Comparison of ENCODE assay signal across 16 cellular contexts in genomic region chr12:39846971-39847661, GRCh38.
A peak's percentile ranks its signal among the peaks of the same experiment; 100 is the strongest.
DNase-seq lines count a peak whose midpoint lies in the region; ATAC-seq, FAIRE-seq and TF ChIP-seq lines count a peak whose summit lies in the region.
"Had no signal": no experiment of that assay in that cellular context is flagged by ENCODE, and none has a peak within 500 bp of the region (broad histone marks: within the 10 kb centered on the region; RNA-seq: fewer than 3 reads in every experiment).

No MANE protein-coding gene starts in this region.

- no peaks in the 10 kb centered on the region for H3K36me3 ChIP-seq in HepG2 (replicated peaks in 1 of 2; ENCODE audit: control insufficient read depth in 1 of 2, insufficient read depth in 2 of 2, low read length in 2 of 2)
- H3K36me3 ChIP-seq in right lobe of liver = no peaks in the 10 kb centered on the region
- no peaks in the 10 kb centered on the region for H3K36me3 ChIP-seq in fibroblast of lung (ENCODE audit: control insufficient read depth, insufficient read depth, low read length)
- H3K36me3 ChIP-seq: pancreas had no signal

- intact Hi-C loops in HepG2 (cut with micrococcal nuclease; ENCODE audit: unreplicated experiment) = no loop called here
- intact Hi-C loops in right lobe of liver (cut with DNase I) = no loop called here
- intact Hi-C loops in left colon (cut with DNase I, micrococcal nuclease) = no loop called here

- TF ChIP-seq CTCF in HepG2 (CRISPR knock-in tag; IDR thresholded peaks at IDR 0.05) (no peak), right lobe of liver (IDR thresholded peaks at IDR 0.05) (no peak), fibroblast of lung (conservative IDR thresholded peaks at IDR 0.05 in 1 of 2, IDR thresholded peaks at IDR 0.05 in 1 of 2; ENCODE audit: low read depth in 1 of 2, low read length in 2 of 2) (no peak)

- BruUV-seq in HepG2 (replicated peaks; lab: Mats Ljungman, UMichigan) = no TSS peak

- H3K79me2 ChIP-seq in HepG2 (ENCODE audit: insufficient read depth, low read length) (no peaks in the 10 kb centered on the region), fibroblast of lung (ENCODE audit: control insufficient read depth, insufficient read depth, low read length) (no peaks in the 10 kb centered on the region)

- POLR2A ChIA-PET in HepG2 (lab: Yijun Ruan, JAX) = no interaction called here

- CTCF ChIA-PET in HepG2 (lab: Yijun Ruan, JAX; ENCODE audit: low intra/inter-chr PET ratio, low total read pairs) = no interaction called here

- no peak overlapping the region for H3K9ac ChIP-seq in HepG2 (ENCODE audit: insufficient read depth, low read depth, low read length)
- H3K9ac ChIP-seq in fibroblast of lung (ENCODE audit: insufficient read depth, low read length) = no peak overlapping the region

- TF ChIP-seq EP300 in HepG2 (IDR thresholded peaks at IDR 0.05; ENCODE audit: low read depth in 2 of 2, low read length in 2 of 2) (no peak), HepG2 (CRISPR knock-in tag; IDR thresholded peaks at IDR 0.05; ENCODE audit: borderline replicate concordance) (no peak)

- H2AFZ ChIP-seq in HepG2 (ENCODE audit: low read length) (no peak overlapping the region), fibroblast of lung (ENCODE audit: low read length) (no peak overlapping the region)

- DNase-seq in HepG2 (ENCODE audit: low spot score) (peak; percentile 4), right lobe of liver (no peak), fibroblast of lung (ENCODE audit: low read depth in 2 of 2) (peak; percentile 2 to 50), NAMALWA (ENCODE audit: low spot score) (no peak), cortex of kidney (lab: John Stamatoyannopoulos, UW) (no peak), left colon (no peak)
- DNase-seq: activated CD4-positive, alpha-beta memory T cell treated with anti-CD3 and anti-CD28 coated beads for 36 hours; activated naive CD4-positive, alpha-beta T cell treated with anti-CD3 and anti-CD28 coated beads for 36 hours; glutamatergic neuron; NCI-H146; pancreas; stimulated activated CD4-positive, alpha-beta T cell treated with anti-CD3 and anti-CD28 coated beads, Interleukin-4, amount 100 ng/mL, for 1 hour; T-helper 2 cell had no signal

- 60% methylated on average over 2 of the region's 2 CpGs for WGBS in HepG2 (ENCODE audit: low lambda C conversion rate)
- WGBS in right lobe of liver (ENCODE audit: insufficient coverage, low coverage, low lambda C conversion rate, missing lambda C conversion rate) = 63% methylated on average over 2 of the region's 2 CpGs

- H3K4me1 ChIP-seq in HepG2 (ENCODE audit: insufficient read depth, low read length) (no peaks in the 10 kb centered on the region), right lobe of liver (no peaks in the 10 kb centered on the region), fibroblast of lung (ENCODE audit: control insufficient read depth, extremely low read depth, insufficient read depth, low read length) (no peaks in the 10 kb centered on the region)
- H3K4me1 ChIP-seq: pancreas had no signal

- no peak for TF ChIP-seq RAD21 in HepG2 (CRISPR knock-in tag; IDR thresholded peaks at IDR 0.05)

- no peak overlapping the region for H3K27ac ChIP-seq in HepG2 (ENCODE audit: extremely low read length, insufficient read depth, low read length)
- no peak overlapping the region for H3K27ac ChIP-seq in right lobe of liver
- no peak overlapping the region for H3K27ac ChIP-seq in fibroblast of lung (ENCODE audit: insufficient read depth, low read length)
- H3K27ac ChIP-seq: coronary artery, pancreas had no signal

- H3K4me2 ChIP-seq in HepG2 (ENCODE audit: low read depth, low read length) (no peak overlapping the region), fibroblast of lung (ENCODE audit: extremely low read depth, insufficient read depth, low read length) (no peak overlapping the region)

- no peak for FAIRE-seq in HepG2 (lab: Jason Lieb, UNC)
- FAIRE-seq: pancreas had no signal

- H4K20me1 ChIP-seq in HepG2 (ENCODE audit: insufficient read depth, low read length) (no peaks in the 10 kb centered on the region), fibroblast of lung (ENCODE audit: control insufficient read depth, extremely low read depth, insufficient read depth, low read length) (no peaks in the 10 kb centered on the region)

- no peak for TF ChIP-seq POLR2A in HepG2 (IDR thresholded peaks at IDR 0.05; ENCODE audit: insufficient read depth in 1 of 2, low read depth in 2 of 2, low read length in 2 of 2)
- TF ChIP-seq POLR2A in right lobe of liver (IDR thresholded peaks at IDR 0.05) = no peak

- ATAC-seq in HepG2 (no peak), right lobe of liver (no peak), HG03378 (IDR thresholded peaks at IDR 0.05; ENCODE audit: unreplicated experiment) (peak; percentile 61), GM19351 (IDR thresholded peaks at IDR 0.05; ENCODE audit: unreplicated experiment) (no peak), left colon (no peak)
- ATAC-seq: pancreas had no signal

- no peaks in the 10 kb centered on the region for H3K9me3 ChIP-seq in HepG2 (ENCODE audit: low read length)
- no peaks in the 10 kb centered on the region for H3K9me3 ChIP-seq in right lobe of liver
- H3K9me3 ChIP-seq in fibroblast of lung (ENCODE audit: control insufficient read depth, insufficient read depth, low read depth, low read length) = no peaks in the 10 kb centered on the region
- H3K9me3 ChIP-seq: pancreas had no signal

- H3K27me3 ChIP-seq in HepG2 (ENCODE audit: control insufficient read depth in 1 of 2, insufficient read depth in 2 of 2, low read length in 2 of 2) (no peaks in the 10 kb centered on the region), right lobe of liver (no peaks in the 10 kb centered on the region), fibroblast of lung (ENCODE audit: control insufficient read depth, insufficient read depth, low read length) (no peaks in the 10 kb centered on the region)
- H3K27me3 ChIP-seq: pancreas had no signal

- H3K4me3 ChIP-seq in HepG2 (replicated peaks in 1 of 3; ENCODE audit: insufficient read depth in 1 of 3, low read depth in 2 of 3, low read length in 3 of 3) (no peak overlapping the region), right lobe of liver (no peak overlapping the region), fibroblast of lung (replicated peaks in 1 of 4; ENCODE audit: control extremely low read depth in 1 of 4, insufficient read depth in 1 of 4, low read depth in 3 of 4, low read length in 4 of 4) (no peak overlapping the region)
- H3K4me3 ChIP-seq: coronary artery, pancreas had no signal

- in situ Hi-C loops in HepG2 (cut with HindIII; ENCODE audit: extremely low pct_ligation_motif_present, low pct_unique_long_range_greater_than_20kb) = no loop called here

TF ChIP-seq in HepG2, 621 proteins besides CTCF, POLR2A, EP300 and RAD21 (continues in another document):
- TF ChIP-seq HOXA3 (CRISPR knock-in tag; IDR thresholded peaks at IDR 0.05) = no peak
- TF ChIP-seq ZSCAN21 (CRISPR knock-in tag; IDR thresholded peaks at IDR 0.05; ENCODE audit: borderline replicate concordance) = no peak
- TF ChIP-seq ZNF839 (CRISPR knock-in tag; IDR thresholded peaks at IDR 0.05; ENCODE audit: borderline replicate concordance) = no peak
- TF ChIP-seq TARDBP (CRISPR knock-in tag; IDR thresholded peaks at IDR 0.05) = no peak
- TF ChIP-seq MTERF4 (CRISPR knock-in tag; IDR thresholded peaks at IDR 0.05) = no peak
- no peak for TF ChIP-seq HINFP (CRISPR knock-in tag; IDR thresholded peaks at IDR 0.05; ENCODE audit: low read depth)
- no peak for TF ChIP-seq YEATS2 (CRISPR knock-in tag; IDR thresholded peaks at IDR 0.05; ENCODE audit: borderline replicate concordance)
- TF ChIP-seq ZNF18 (CRISPR knock-in tag; IDR thresholded peaks at IDR 0.05; ENCODE audit: insufficient replicate concordance) = no peak
- TF ChIP-seq HDAC6 (IDR thresholded peaks at IDR 0.05; ENCODE audit: low read depth, low read length) = no peak

Comparison
In these comparisons a context has a peak if more than half of its experiments do, and no peak if none do; other contexts are left out.
1. DNase-seq: peak in HepG2 (single experiment) and fibroblast of lung (2 of 2); none in right lobe of liver (0 of 3), NAMALWA (single experiment), cortex of kidney (single experiment) and left colon (0 of 2).